In the genomic region with DNA sequence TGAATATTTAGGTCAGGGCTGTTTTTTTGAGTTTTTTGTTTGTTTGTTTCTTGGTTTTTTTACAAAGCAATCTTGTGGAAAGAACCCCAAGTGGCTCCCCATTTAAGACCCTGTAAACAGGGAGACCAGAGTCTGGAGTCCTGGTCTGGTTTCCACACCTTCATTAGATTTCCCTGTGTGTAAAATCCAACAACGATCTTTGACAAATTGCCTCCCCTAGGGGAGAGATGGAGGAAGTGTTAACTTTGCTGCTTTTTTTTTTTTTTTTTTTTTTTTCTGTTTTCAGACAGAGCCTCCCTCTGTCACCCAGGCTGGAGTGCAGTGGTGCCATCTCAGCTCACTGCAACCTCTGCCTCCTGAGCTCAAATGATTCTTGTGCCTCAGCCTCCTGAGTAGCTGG, we compare ENCODE assay signal across 7 cellular contexts.
DNase-seq lines count a peak whose midpoint lies in the region; ATAC-seq and TF ChIP-seq lines count a peak whose summit lies in the region.
"Not testable (repeated sequence)": the region's sequence is repeated elsewhere in the genome, so short reads cannot be mapped to it uniquely, and the experiment has no call there.

No MANE protein-coding gene starts in this region.

- ATAC-seq in DND-41 (ENCODE audit: insufficient read depth, low read depth) = not testable (repeated sequence)

- not testable (repeated sequence) for H3K36me3 ChIP-seq in DND-41 (ENCODE audit: insufficient read depth, low read length); brain microvascular endothelial cell (replicated peaks)

- not testable (repeated sequence) for H3K4me3 ChIP-seq in DND-41 (ENCODE audit: low read depth in 1 of 2, low read length in 2 of 2); brain microvascular endothelial cell (ENCODE audit: low read depth, low read length); fibroblast of the aortic adventitia (ENCODE audit: low read depth, low read length)

- H3K27ac ChIP-seq in DND-41 (ENCODE audit: low read length); brain microvascular endothelial cell: not testable (repeated sequence)

- not testable (repeated sequence) for H3K9me3 ChIP-seq in DND-41 (ENCODE audit: insufficient read depth, low read length, severe bottlenecking)

- not testable (repeated sequence) for H2AFZ ChIP-seq in DND-41 (ENCODE audit: low read depth, low read length)

- DNase-seq in DND-41; brain microvascular endothelial cell; fibroblast of the aortic adventitia (ENCODE audit: low read depth); nephron progenitor cell: not testable (repeated sequence)
- DNase-seq in HT-29 (ENCODE audit: low spot score) (peak; percentile 28), NCI-H2029 (lab: John Stamatoyannopoulos, UW) (peak; percentile 8), RKO (ENCODE audit: low spot score) (peak; percentile 4)

- H3K9ac ChIP-seq in DND-41 (ENCODE audit: low read depth, low read length) = not testable (repeated sequence)

- not testable (repeated sequence) for H3K27me3 ChIP-seq in DND-41 (ENCODE audit: insufficient read depth, low read length, poor library complexity); brain microvascular endothelial cell (replicated peaks)

- H4K20me1 ChIP-seq in DND-41 (ENCODE audit: insufficient read depth, low read length) = not testable (repeated sequence)

- H3K79me2 ChIP-seq in DND-41 (ENCODE audit: insufficient read depth, low read length) = not testable (repeated sequence)

- in situ Hi-C loops in brain microvascular endothelial cell (cut with HindIII; ENCODE audit: low pct_ligation_motif_present, low sequenced_read_pairs) = not testable (repeated sequence)

- not testable (repeated sequence) for H3K4me2 ChIP-seq in DND-41 (ENCODE audit: insufficient read depth, low read length)

- not testable (repeated sequence) for H3K36me3 Mint-ChIP-seq in nephron progenitor cell (ENCODE audit: low read depth)

- not testable (repeated sequence) for H3K4me3 Mint-ChIP-seq in nephron progenitor cell

- H3K27ac Mint-ChIP-seq in nephron progenitor cell = not testable (repeated sequence)

- H3K27me3 Mint-ChIP-seq in nephron progenitor cell (ENCODE audit: low read depth, poor library complexity) = peaks cover 51% of the 10 kb centered on the region

- H3K9me3 Mint-ChIP-seq in nephron progenitor cell = not testable (repeated sequence)

- not testable (repeated sequence) for H3K4me1 ChIP-seq in DND-41 (ENCODE audit: insufficient read depth, low read length)

- H3K4me1 Mint-ChIP-seq in nephron progenitor cell = not testable (repeated sequence)

- TF ChIP-seq CTCF in DND-41 (IDR thresholded peaks at IDR 0.05; ENCODE audit: borderline replicate concordance, extremely low read depth, low read length, poor library complexity, severe bottlenecking) = peak; percentile 30
- TF ChIP-seq CTCF in brain microvascular endothelial cell (IDR thresholded peaks at IDR 0.05; ENCODE audit: low read depth, low read length, missing control alignments) = peak; percentile 41
- TF ChIP-seq CTCF in fibroblast of the aortic adventitia (IDR thresholded peaks at IDR 0.05; ENCODE audit: insufficient read depth, low read length) = peak; percentile 26
- TF ChIP-seq CTCF in nephron progenitor cell (IDR thresholded peaks at IDR 0.05) = peak; percentile 48
